In genomic region chr20:478949-479429, GRCh38 we compare ENCODE assay signal across 8 cellular contexts. TPM values are rescaled to one million over a fixed set of nuclear protein-coding genes. Genes with fewer than 3 reads are reported as not detected.
DNase-seq lines count a peak whose midpoint lies in the region; ATAC-seq and TF ChIP-seq lines count a peak whose summit lies in the region.

No MANE protein-coding gene starts in this region.

- DNase-seq in activated gamma-delta T cell treated with Interleukin-2 at 50 U/mL for 16 hours (peak; percentile 17), activated gamma-delta T cell (lab: John Stamatoyannopoulos, UW) (no peak), LHCN-M2 (ENCODE audit: low read depth) (peak; percentile 62), cardiac fibroblast (ENCODE audit: low read depth in 2 of 2) (peak; percentile 77 to 82), left lobe of liver (ENCODE audit: low spot score) (no peak), tibial artery (no peak)

- TF ChIP-seq CTCF in OCI-LY3 (IDR thresholded peaks at IDR 0.05; ENCODE audit: low read depth, low read length) = peak; percentile 76
- TF ChIP-seq CTCF in cardiac fibroblast (IDR thresholded peaks at IDR 0.05; ENCODE audit: low read depth, low read length) = peak; percentile 51
- TF ChIP-seq CTCF in tibial artery (IDR thresholded peaks at IDR 0.05) = peak; percentile 65 to 71

- H3K36me3 ChIP-seq in OCI-LY3 (replicated peaks; ENCODE audit: low read depth, low read length) (peaks cover 57% of the 10 kb centered on the region), tibial artery (peaks cover 15 to 27% (median 19%) of the 10 kb centered on the region in 3 donors)

- H4K20me1 ChIP-seq in OCI-LY3 (ENCODE audit: insufficient read depth, low read length) = peaks cover 4% of the 10 kb centered on the region; the same call in 1 of the 2 replicates

- H3K9ac ChIP-seq in OCI-LY3 (ENCODE audit: low read length) = no peak overlapping the region

- H3K27me3 ChIP-seq in OCI-LY3 (ENCODE audit: low read depth, low read length) (no peaks in the 10 kb centered on the region), tibial artery (no peaks in the 10 kb centered on the region)

- H2AFZ ChIP-seq in OCI-LY3 (ENCODE audit: low read depth, low read length) = no peak overlapping the region

- H3K4me1 ChIP-seq in OCI-LY3 (ENCODE audit: low read length) = no peaks in the 10 kb centered on the region
- H3K4me1 ChIP-seq in tibial artery = peaks cover 0 to 15% (median 13%) of the 10 kb centered on the region in 4 donors

- H3K9me3 ChIP-seq in OCI-LY3 (ENCODE audit: insufficient read depth, low read length) (no peaks in the 10 kb centered on the region), tibial artery (no peaks in the 10 kb centered on the region)

- H3K27ac ChIP-seq in OCI-LY3 (ENCODE audit: low read length) (no peak overlapping the region), tibial artery (no peak overlapping the region)

- no peaks in the 10 kb centered on the region for H3K79me2 ChIP-seq in OCI-LY3 (ENCODE audit: low read length)

- intact Hi-C loops in tibial artery (cut with DNase I; ENCODE audit: low total_unique reads) = no loop called here

- ATAC-seq in left lobe of liver (peak; percentile 73), HG03135 (IDR thresholded peaks at IDR 0.05; ENCODE audit: unreplicated experiment) (no peak)

- no peak overlapping the region for H3K4me2 ChIP-seq in OCI-LY3 (ENCODE audit: low read length)

- no peak overlapping the region for H3K4me3 ChIP-seq in OCI-LY3 (ENCODE audit: low read length)
- H3K4me3 ChIP-seq in cardiac fibroblast (replicated peaks in 1 of 2; ENCODE audit: low read depth in 2 of 2, low read length in 2 of 2) = no peak overlapping the region
- H3K4me3 ChIP-seq in tibial artery = no peak overlapping the region

RNA-seq across cellular contexts. Expression of gene TBC1D20, which starts 16.7 kb away (rescaled TPM):
- total RNA-seq in LHCN-M2 (2014; rRNA removed) (30.0 and 34.6 TPM in 2 replicates), left lobe of liver (12.6 TPM)
- polyA plus RNA-seq in LHCN-M2 (2012) = 26.7 TPM

Comparison
In these comparisons a context has a peak if more than half of its experiments do, and no peak if none do; other contexts are left out.
1. DNase-seq: peak in activated gamma-delta T cell treated with Interleukin-2 at 50 U/mL for 16 hours (single experiment), LHCN-M2 (single experiment) and cardiac fibroblast (2 of 2); none in activated gamma-delta T cell (single experiment), left lobe of liver (single experiment) and tibial artery (0 of 2).
2. Peak in every context shown above with its lines, with median percentiles within 50 percentile points of each other: CTCF ChIP-seq.